34 cellular contexts compared by ENCODE assay signal in the genomic region with DNA sequence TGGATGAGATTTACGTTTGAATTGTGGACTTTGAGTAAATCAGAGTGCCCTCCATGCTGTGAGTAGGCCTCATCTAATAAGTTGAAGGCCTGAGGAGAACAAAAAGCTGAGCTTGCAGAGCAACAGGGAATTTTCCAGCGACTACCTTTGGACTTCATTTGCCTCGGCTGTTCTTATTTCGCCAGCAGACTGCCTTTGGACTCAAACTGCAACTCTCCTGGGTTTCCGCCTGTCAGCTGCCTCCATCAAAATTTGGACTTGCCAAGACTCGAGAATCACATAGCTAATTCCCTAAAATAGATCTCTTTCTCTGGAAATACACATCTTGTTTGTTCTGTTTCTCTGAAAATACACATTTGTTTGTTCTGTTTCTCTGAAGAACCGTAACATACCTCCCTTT.
"Had no signal": no experiment of that assay in that cellular context is flagged by ENCODE, and none has a peak within 500 bp of the region (broad histone marks: within the 10 kb centered on the region; RNA-seq: fewer than 3 reads in every experiment).

No MANE protein-coding gene starts in this region.

- H3K4me3 Mint-ChIP-seq: activated B cell treated with CpG ODN at 0.5 μM for 24 hours; activated CD4-positive, alpha-beta memory T cell treated with anti-CD3 and anti-CD28 coated beads, Interleukin-2, amount 10 ng/mL, durations not matched to agents 7 days and 5 days; activated CD4-positive, alpha-beta T cell treated with anti-CD3 and anti-CD28 coated beads, Interleukin-2, amount 10 ng/mL, durations not matched to agents 7 days and 5 days; activated CD8-positive, alpha-beta memory T cell treated with anti-CD3 and anti-CD28 coated beads, Interleukin-2, amount 10 ng/mL, durations not matched to agents 7 days and 5 days; activated CD8-positive, alpha-beta T cell treated with anti-CD3 and anti-CD28 coated beads, Interleukin-2, amount 10 ng/mL, durations not matched to agents 7 days and 5 days; activated naive CD4-positive, alpha-beta T cell treated with anti-CD3 and anti-CD28 coated beads, Interleukin-2, amount 10 ng/mL, durations not matched to agents 7 days and 5 days; activated naive CD8-positive, alpha-beta T cell treated with anti-CD3 and anti-CD28 coated beads for 36 hours; activated T-cell treated with anti-CD3 and anti-CD28 coated beads, Interleukin-2, amount 50 U/mL, for 24 hours; T-helper 1 cell treated with Interleukin-12 subunit alpha and Interleukin-12 subunit beta and Interleukin-4 antibody, amounts not matched to agents 30 μg/mL and 1 μg/mL, for 36 hours; T-helper 2 cell treated with Interferon-gamma antibody and Interleukin-4, amounts not matched to agents 5 μg/mL and 100 μg/mL, for 36 hours had no signal

- H3K27ac ChIP-seq: adrenal gland, body of pancreas, brain microvascular endothelial cell, breast epithelium, VCaP had no signal

- H3K27me3 ChIP-seq: adrenal gland, body of pancreas, brain microvascular endothelial cell, breast epithelium had no signal

- H3K9me3 Mint-ChIP-seq: activated CD4-positive, alpha-beta T cell treated with anti-CD3 and anti-CD28 coated beads, Interleukin-2, amount 10 ng/mL, durations not matched to agents 7 days and 5 days; activated naive CD4-positive, alpha-beta T cell treated with anti-CD3 and anti-CD28 coated beads, Interleukin-2, amount 10 ng/mL, durations not matched to agents 7 days and 5 days; activated T-cell treated with anti-CD3 and anti-CD28 coated beads, Interleukin-2, amount 50 U/mL, for 24 hours; activated T-helper 2 cell treated with anti-CD3 and anti-CD28 coated beads, Interferon-gamma antibody, Interleukin-2, Interleukin-4, amounts not matched to agents 10 μg/mL and 5 μg/mL and 100 μg/mL, durations not matched to agents 14 hours and 24 hours and 36 hours; T-helper 1 cell treated with Interleukin-12 subunit alpha and Interleukin-12 subunit beta and Interleukin-4 antibody, amounts not matched to agents 30 μg/mL and 1 μg/mL, for 36 hours; T-helper 2 cell treated with Interferon-gamma antibody and Interleukin-4, amounts not matched to agents 5 μg/mL and 100 μg/mL, for 36 hours had no signal

- H3K4me1 ChIP-seq: adrenal gland, body of pancreas, breast epithelium had no signal

- FAIRE-seq: astrocyte, TTC549 had no signal

- H3K9me3 ChIP-seq: adrenal gland, body of pancreas, breast epithelium had no signal

- H3K36me3 Mint-ChIP-seq: activated CD8-positive, alpha-beta memory T cell treated with anti-CD3 and anti-CD28 coated beads, Interleukin-2, amount 10 ng/mL, durations not matched to agents 7 days and 5 days; activated naive CD4-positive, alpha-beta T cell treated with anti-CD3 and anti-CD28 coated beads, Interleukin-2, amount 10 ng/mL, durations not matched to agents 7 days and 5 days; activated naive CD4-positive, alpha-beta T cell treated with anti-CD3 and anti-CD28 coated beads, Interleukin-2, amount 50 U/mL, for 72 hours; activated naive CD8-positive, alpha-beta T cell treated with anti-CD3 and anti-CD28 coated beads for 36 hours had no signal

- DNase-seq: activated B cell treated with CpG ODN at 0.5 μM for 24 hours; activated CD4-positive, alpha-beta memory T cell treated with anti-CD3 and anti-CD28 coated beads, Interleukin-2, amount 10 ng/mL, durations not matched to agents 7 days and 5 days; activated CD4-positive, alpha-beta T cell treated with anti-CD3 and anti-CD28 coated beads for 4 hours; activated CD4-positive, alpha-beta T cell treated with anti-CD3 and anti-CD28 coated beads, Interleukin-2, amount 10 ng/mL, durations not matched to agents 7 days and 5 days; activated CD4-positive, alpha-beta T cell treated with anti-CD3 and anti-CD28 coated beads, Interleukin-2, amount 50 U/mL, for 48 hours; activated CD4-positive, CD25-positive, alpha-beta regulatory T cell treated with anti-CD3 and anti-CD28 coated beads, Interleukin-2, amount 50 U/mL, for 72 hours; activated CD8-positive, alpha-beta memory T cell treated with anti-CD3 and anti-CD28 coated beads for 24 hours; activated CD8-positive, alpha-beta memory T cell treated with anti-CD3 and anti-CD28 coated beads, Interleukin-2, amount 10 ng/mL, durations not matched to agents 7 days and 5 days; activated CD8-positive, alpha-beta memory T cell treated with anti-CD3 and anti-CD28 coated beads, Interleukin-2, amount 50 U/mL, for 48 hours; activated CD8-positive, alpha-beta T cell treated with anti-CD3 and anti-CD28 coated beads, Interleukin-2, amount 10 ng/mL, durations not matched to agents 7 days and 5 days; activated effector memory CD4-positive, alpha-beta T cell treated with Interleukin-2 at 50 U/mL for 16 hours; activated gamma-delta T cell; activated naive CD4-positive, alpha-beta T cell treated with anti-CD3 and anti-CD28 coated beads, Interleukin-2, amount 10 ng/mL, durations not matched to agents 7 days and 5 days; activated naive CD4-positive, alpha-beta T cell treated with Interleukin-2 at 50 U/mL for 16 hours; activated naive CD8-positive, alpha-beta T cell treated with anti-CD3 and anti-CD28 coated beads for 36 hours; activated T-cell treated with anti-CD3 and anti-CD28 coated beads, Interleukin-2, amount 50 U/mL, for 24 hours; activated T-cell treated with anti-CD3 and anti-CD28 coated beads, Interleukin-2, amount 50 U/mL, for 48 hours; adrenal gland; amniotic stem cell; aorta; body of pancreas; brain microvascular endothelial cell; central memory CD4-positive, alpha-beta T cell; T-helper 1 cell; T-helper 2 cell; T-helper 9 cell had no signal

- ATAC-seq: activated CD8-positive, alpha-beta memory T cell treated with anti-CD3 and anti-CD28 coated beads, Interleukin-2, amount 10 ng/mL, durations not matched to agents 7 days and 5 days; activated CD8-positive, alpha-beta T cell treated with anti-CD3 and anti-CD28 coated beads, Interleukin-2, amount 10 ng/mL, durations not matched to agents 7 days and 5 days; activated naive CD4-positive, alpha-beta T cell treated with anti-CD3 and anti-CD28 coated beads, Interleukin-2, amount 50 U/mL, for 72 hours; body of pancreas had no signal

- H3K36me3 ChIP-seq: adrenal gland, brain microvascular endothelial cell, breast epithelium had no signal

- H3K4me1 Mint-ChIP-seq: activated B cell treated with CpG ODN at 0.5 μM for 24 hours; activated CD4-positive, alpha-beta memory T cell treated with anti-CD3 and anti-CD28 coated beads, Interleukin-2, amount 10 ng/mL, durations not matched to agents 7 days and 5 days; activated CD4-positive, alpha-beta T cell treated with anti-CD3 and anti-CD28 coated beads, Interleukin-2, amount 10 ng/mL, durations not matched to agents 7 days and 5 days; activated CD8-positive, alpha-beta memory T cell treated with anti-CD3 and anti-CD28 coated beads, Interleukin-2, amount 10 ng/mL, durations not matched to agents 7 days and 5 days; activated naive CD4-positive, alpha-beta T cell treated with anti-CD3 and anti-CD28 coated beads, Interleukin-2, amount 10 ng/mL, durations not matched to agents 7 days and 5 days; activated naive CD8-positive, alpha-beta T cell treated with anti-CD3 and anti-CD28 coated beads for 36 hours had no signal

- H3K4me3 ChIP-seq: adrenal gland, body of pancreas, breast epithelium had no signal

- H3K27me3 Mint-ChIP-seq: activated CD4-positive, alpha-beta memory T cell treated with anti-CD3 and anti-CD28 coated beads, Interleukin-2, amount 10 ng/mL, durations not matched to agents 7 days and 5 days; activated CD4-positive, alpha-beta T cell treated with anti-CD3 and anti-CD28 coated beads, Interleukin-2, amount 10 ng/mL, durations not matched to agents 7 days and 5 days; activated CD8-positive, alpha-beta memory T cell treated with anti-CD3 and anti-CD28 coated beads, Interleukin-2, amount 10 ng/mL, durations not matched to agents 7 days and 5 days; activated naive CD4-positive, alpha-beta T cell treated with anti-CD3 and anti-CD28 coated beads, Interleukin-2, amount 10 ng/mL, durations not matched to agents 7 days and 5 days; activated naive CD8-positive, alpha-beta T cell treated with anti-CD3 and anti-CD28 coated beads for 36 hours; activated T-cell treated with anti-CD3 and anti-CD28 coated beads, Interleukin-2, amount 50 U/mL, for 24 hours had no signal

- H3K27ac Mint-ChIP-seq: activated B cell treated with CpG ODN at 0.5 μM for 24 hours; activated CD4-positive, alpha-beta memory T cell treated with anti-CD3 and anti-CD28 coated beads, Interleukin-2, amount 10 ng/mL, durations not matched to agents 7 days and 5 days; activated CD4-positive, alpha-beta T cell treated with anti-CD3 and anti-CD28 coated beads, Interleukin-2, amount 10 ng/mL, durations not matched to agents 7 days and 5 days; activated CD8-positive, alpha-beta memory T cell treated with anti-CD3 and anti-CD28 coated beads, Interleukin-2, amount 10 ng/mL, durations not matched to agents 7 days and 5 days; activated CD8-positive, alpha-beta T cell treated with anti-CD3 and anti-CD28 coated beads, Interleukin-2, amount 10 ng/mL, durations not matched to agents 7 days and 5 days; activated naive CD4-positive, alpha-beta T cell treated with anti-CD3 and anti-CD28 coated beads, Interleukin-2, amount 10 ng/mL, durations not matched to agents 7 days and 5 days; activated naive CD4-positive, alpha-beta T cell treated with anti-CD3 and anti-CD28 coated beads, Interleukin-2, amount 50 U/mL, for 72 hours; activated naive CD8-positive, alpha-beta T cell treated with anti-CD3 and anti-CD28 coated beads for 36 hours; activated T-cell treated with anti-CD3 and anti-CD28 coated beads, Interleukin-2, amount 50 U/mL, for 24 hours; activated T-helper 2 cell treated with anti-CD3 and anti-CD28 coated beads, Interferon-gamma antibody, Interleukin-2, Interleukin-4, amounts not matched to agents 10 μg/mL and 5 μg/mL and 100 μg/mL, durations not matched to agents 14 hours and 24 hours and 36 hours; T-helper 1 cell treated with Interleukin-12 subunit alpha and Interleukin-12 subunit beta and Interleukin-4 antibody, amounts not matched to agents 30 μg/mL and 1 μg/mL, for 36 hours; T-helper 2 cell treated with Interferon-gamma antibody and Interleukin-4, amounts not matched to agents 5 μg/mL and 100 μg/mL, for 36 hours had no signal
